ENCODE assay signal across 8 cellular contexts in genomic region chr3:11846281-11847034, GRCh38. TPM values are rescaled to one million over a fixed set of nuclear protein-coding genes. Genes with fewer than 3 reads are reported as not detected.
A peak's percentile ranks its signal among the peaks of the same experiment; 100 is the strongest.
DNase-seq lines count a peak whose midpoint lies in the region; ATAC-seq and TF ChIP-seq lines count a peak whose summit lies in the region.

Gene TAMM41, minus strand, starts transcription at chr3:11846885. Its CDS starts 249 bp downstream, at chr3:11846636.

- H3K9ac ChIP-seq in KMS-11, result peak within 1 kb of the TSS; percentile 89

- peak; percentile 100 for ATAC-seq in GM21737 (IDR thresholded peaks at IDR 0.05; ENCODE audit: unreplicated experiment)
- peak; percentile 99 to 100 (median 100) for ATAC-seq in natural killer cell

- peaks cover 7% of the 10 kb centered on the region for H3K36me3 Mint-ChIP-seq in natural killer cell

- H4K20me1 ChIP-seq in KMS-11 (ENCODE audit: insufficient read depth), result no peaks in the 10 kb centered on the region

- peak within 1 kb of the TSS; percentile 74 for H3K4me3 ChIP-seq in KMS-11 (IDR thresholded peaks at IDR 0.05; ENCODE audit: insufficient read depth, low read depth, low read length)
- H3K4me3 ChIP-seq in fibroblast of mammary gland (ENCODE audit: control insufficient read depth, low read depth, low read length), result peak within 1 kb of the TSS; percentile 98

- peak within 1 kb of the TSS; percentile 91 to 99 for H3K27ac Mint-ChIP-seq in natural killer cell

- no peaks in the 10 kb centered on the region for H3K36me3 ChIP-seq in KMS-11 (ENCODE audit: insufficient read depth)

- H2AFZ ChIP-seq in KMS-11 (ENCODE audit: low read depth), result peak within 1 kb of the TSS; percentile 79

- H3K79me2 ChIP-seq in KMS-11 (ENCODE audit: insufficient read depth, low read depth), result peaks cover 12% of the 10 kb centered on the region; the same call in 1 of the 2 replicates

- intact Hi-C loops in natural killer cell (cut with micrococcal nuclease), result no loop called here

- peaks cover 39 to 42% of the 10 kb centered on the region in 2 donors for H3K4me1 Mint-ChIP-seq in natural killer cell

- peak within 1 kb of the TSS; percentile 98 for H3K4me3 Mint-ChIP-seq in natural killer cell

- peak within 1 kb of the TSS; percentile 82 for H3K4me2 ChIP-seq in KMS-11

- H3K9me3 Mint-ChIP-seq in natural killer cell, result no peaks in the 10 kb centered on the region

- H3K27ac ChIP-seq in KMS-11, result peak within 1 kb of the TSS; percentile 75

- peak; percentile 92 for DNase-seq in Daoy (ENCODE audit: low read depth)
- DNase-seq in RPMI7951 (ENCODE audit: low read depth), result peak; percentile 91
- peak; percentile 80 to 81 for DNase-seq in activated T-helper 1 cell treated with anti-CD3 and anti-CD28 coated beads, Interleukin-2, amount 50 U/mL, for 16 hours (ENCODE audit: low read depth in 1 of 2, low spot score in 1 of 2)
- DNase-seq in fibroblast of mammary gland (ENCODE audit: low read depth), result peak; percentile 89
- peak; percentile 75 for DNase-seq in natural killer cell
- DNase-seq in stimulated activated naive CD4-positive, alpha-beta T cell treated with Interleukin-2 at 50 U/mL for 16 hours (lab: John Stamatoyannopoulos, UW), result peak; percentile 93

- peaks cover 0 to 3% of the 10 kb centered on the region in 2 donors for H3K27me3 Mint-ChIP-seq in natural killer cell (ENCODE audit: low read depth in 2 of 2)

- no peaks in the 10 kb centered on the region for H3K27me3 ChIP-seq in KMS-11 (ENCODE audit: insufficient read depth, low read depth)

- H3K4me1 ChIP-seq in KMS-11 (ENCODE audit: low read depth, poor library complexity, severe bottlenecking), result peaks cover 16% of the 10 kb centered on the region

- TF ChIP-seq CTCF in KMS-11 (conservative IDR thresholded peaks at IDR 0.05; ENCODE audit: low read depth, low read length) (peak; percentile 31; the same call in 1 of the 2 replicates), fibroblast of mammary gland (conservative IDR thresholded peaks at IDR 0.05; ENCODE audit: control insufficient read depth, insufficient read depth, low read depth, low read length) (peak; percentile 61), natural killer cell (IDR thresholded peaks at IDR 0.05) (peak; percentile 73)

RNA-seq across cellular contexts. Expression of gene TAMM41, which starts in this region (rescaled TPM):
- 9.5 and 11.1 TPM in 2 replicates for total RNA-seq in Daoy (2014; rRNA removed; shearing (Covaris generic))
- 9.6 and 9.9 TPM in 2 replicates for total RNA-seq in RPMI7951 (2014; rRNA removed; shearing (Covaris generic))
- 10 to 100 TPM; 17.9 to 25.8 (median 23.2) TPM for total RNA-seq in natural killer cell

Comparison
In these comparisons a context has a peak if more than half of its experiments do, and no peak if none do; other contexts are left out.
1. Peak in every context shown above with its lines: DNase-seq, ATAC-seq, H3K4me3 ChIP-seq and H3K27ac ChIP-seq.